Comparison of ENCODE assay signal across 13 cellular contexts in genomic region chr12:75666980-75667359, GRCh38.
DNase-seq lines count a peak whose midpoint lies in the region; ATAC-seq and TF ChIP-seq lines count a peak whose summit lies in the region.
"Had no signal": no experiment of that assay in that cellular context is flagged by ENCODE, and none has a peak within 500 bp of the region (broad histone marks: within the 10 kb centered on the region; RNA-seq: fewer than 3 reads in every experiment).

No MANE protein-coding gene starts in this region.

- no peaks in the 10 kb centered on the region for H3K9me3 ChIP-seq in IMR-90 (ENCODE audit: control insufficient read depth, insufficient read depth, low read length)
- no peaks in the 10 kb centered on the region for H3K9me3 ChIP-seq in neural progenitor cell (ENCODE audit: low read depth)
- H3K9me3 ChIP-seq: psoas muscle had no signal

- peaks cover 23% of the 10 kb centered on the region for H3K4me1 Mint-ChIP-seq in neural progenitor cell
- H3K4me1 Mint-ChIP-seq in stimulated activated naive B cell treated with anti-CD40 and anti-IgM and Interleukin-4, amounts not matched to agents 10 μg/mL and 1 μg/mL and 100 μg/mL, for 72 hours = no peaks in the 10 kb centered on the region

- dilution Hi-C loops in IMR-90 (cut with HindIII; ENCODE audit: low sequenced_read_pairs, unreplicated experiment) = no loop called here

- peaks cover 9% of the 10 kb centered on the region for H3F3A ChIP-seq in neural progenitor cell (ENCODE audit: low read depth)

- no CpG with 5 or more reads among the region's 2 CpGs for WGBS in IMR-90 (ENCODE audit: extremely low coverage in 2 of 2, insufficient read length in 1 of 2), 2 experiments

- H3K18ac ChIP-seq in IMR-90 (ENCODE audit: low read depth, low read length) = peak overlapping the region; percentile 49

- H2BK5ac ChIP-seq in IMR-90 (ENCODE audit: low read depth, low read length, poor library complexity, severe bottlenecking) = peak overlapping the region; percentile 73

- peak; percentile 92 for DNase-seq in IMR-90
- DNase-seq in epithelial cell of prostate (ENCODE audit: low read depth, low spot score) = no peak
- DNase-seq in neural progenitor cell (ENCODE audit: low spot score) = no peak
- DNase-seq in OCI-M2 (lab: John Stamatoyannopoulos, UW; ENCODE audit: unreplicated experiment) = no peak
- no peak for DNase-seq in stimulated activated naive B cell treated with anti-CD40 and anti-IgM and Interleukin-4, amounts not matched to agents 10 μg/mL and 1 μg/mL and 100 μg/mL, for 72 hours
- no peak for DNase-seq in DMS153 (lab: John Stamatoyannopoulos, UW)
- DNase-seq: AML-193, NCI-H446 treated with DMSO at 0.1 percent for 48 hours, psoas muscle had no signal

- no peak overlapping the region for H2AK9ac ChIP-seq in IMR-90 (replicated peaks; ENCODE audit: low read depth, low read length, poor library complexity)

- peak overlapping the region; percentile 19 to 74; a peak in 3 of 4 replicates for H4K8ac ChIP-seq in IMR-90 (ENCODE audit: low read depth in 2 of 2, low read length in 2 of 2)

- peaks cover 5% of the 10 kb centered on the region; the same call in 1 of the 2 replicates for H3K9me1 ChIP-seq in IMR-90 (ENCODE audit: insufficient read depth, low read length)

- no peaks in the 10 kb centered on the region for H3K79me1 ChIP-seq in IMR-90 (ENCODE audit: low read depth in 1 of 2, low read length in 2 of 2)

- H3K9ac ChIP-seq in IMR-90 (ENCODE audit: low read depth, low read length) (peak overlapping the region; percentile 18; the same call in 1 of the 2 replicates), neural progenitor cell (no peak overlapping the region)

- peak overlapping the region; percentile 48; the same call in 1 of the 2 replicates for H3K23ac ChIP-seq in IMR-90 (ENCODE audit: low read depth, low read length)

- intact Hi-C loops in IMR-90 (cut with micrococcal nuclease) = no loop called here

- H3K36me3 ChIP-seq in ACC112 (ENCODE audit: insufficient read depth, low read length) (no peaks in the 10 kb centered on the region), IMR-90 (ENCODE audit: control insufficient read depth, insufficient read depth, low read length) (no peaks in the 10 kb centered on the region), neural progenitor cell (no peaks in the 10 kb centered on the region)

- peak overlapping the region; percentile 91 for H2BK20ac ChIP-seq in IMR-90 (ENCODE audit: low read depth, low read length)

- H4K91ac ChIP-seq in IMR-90 (ENCODE audit: insufficient read depth, low read depth, low read length) = peak overlapping the region; percentile 76; the same call in 1 of the 2 replicates

- in situ Hi-C loops in IMR-90 (cut with MboI; ENCODE audit: low sequenced_read_pairs) = no loop called here

- H3K79me2 ChIP-seq in ACC112 (ENCODE audit: control insufficient read depth, insufficient read depth, low read length, unreplicated experiment) (no peaks in the 10 kb centered on the region), neural progenitor cell (ENCODE audit: low read depth) (no peaks in the 10 kb centered on the region)

- H3K9me3 Mint-ChIP-seq in neural progenitor cell = no peaks in the 10 kb centered on the region
- no peaks in the 10 kb centered on the region for H3K9me3 Mint-ChIP-seq in stimulated activated naive B cell treated with anti-CD40 and anti-IgM and Interleukin-4, amounts not matched to agents 10 μg/mL and 1 μg/mL and 100 μg/mL, for 72 hours
- H3K9me3 Mint-ChIP-seq: activated naive CD4-positive, alpha-beta T cell treated with anti-CD3 and anti-CD28 coated beads, Interleukin-2, amount 50 U/mL, for 72 hours had no signal

- CTCF ChIA-PET in IMR-90 (lab: Yijun Ruan, JAX) = interaction anchor here (1.6 kb wide), 1 partner anchor 12 kb away, joined by 6 read pairs; no protein-coding TSS in a partner anchor

- TF ChIP-seq POLR2A in IMR-90 (IDR thresholded peaks at IDR 0.05; ENCODE audit: low read depth, low read length) = no peak

- H3K27me3 Mint-ChIP-seq in neural progenitor cell (ENCODE audit: insufficient read depth, low read depth) = no peaks in the 10 kb centered on the region
- no peaks in the 10 kb centered on the region for H3K27me3 Mint-ChIP-seq in stimulated activated naive B cell treated with anti-CD40 and anti-IgM and Interleukin-4, amounts not matched to agents 10 μg/mL and 1 μg/mL and 100 μg/mL, for 72 hours

- H3K4me2 ChIP-seq in IMR-90 (ENCODE audit: low read depth, low read length) (peak overlapping the region; percentile 70), neural progenitor cell (peak overlapping the region; percentile 41)

- H3K27me3 ChIP-seq in ACC112 (ENCODE audit: insufficient read depth, low read length) = no peaks in the 10 kb centered on the region
- no peaks in the 10 kb centered on the region for H3K27me3 ChIP-seq in IMR-90 (ENCODE audit: control insufficient read depth, insufficient read depth, low read length)
- H3K27me3 ChIP-seq in neural progenitor cell = no peaks in the 10 kb centered on the region

- H4K20me1 ChIP-seq in IMR-90 (ENCODE audit: insufficient read depth, low read length) (no peaks in the 10 kb centered on the region), neural progenitor cell (ENCODE audit: low read depth) (no peaks in the 10 kb centered on the region)

- POLR2A ChIA-PET in IMR-90 (lab: Charles Lee; ENCODE audit: unreplicated experiment) = no interaction called here

- H3K27ac ChIP-seq in ACC112 (ENCODE audit: low read depth, low read length) = peak overlapping the region; percentile 46
- H3K27ac ChIP-seq in IMR-90 (ENCODE audit: insufficient read depth, low read length) = peak overlapping the region; percentile 79
- peak overlapping the region; percentile 47 for H3K27ac ChIP-seq in epithelial cell of prostate
- H3K27ac ChIP-seq in neural progenitor cell = peak overlapping the region; percentile 54
- H3K27ac ChIP-seq: psoas muscle had no signal

- TF ChIP-seq CTCF in IMR-90 (conservative IDR thresholded peaks at IDR 0.05; ENCODE audit: low read depth, low read length) = no peak
- TF ChIP-seq CTCF in neural progenitor cell (IDR thresholded peaks at IDR 0.05) = no peak

- peaks cover 35% of the 10 kb centered on the region for H3K4me1 ChIP-seq in ACC112 (ENCODE audit: control insufficient read depth, insufficient read depth, low read length, unreplicated experiment)
- H3K4me1 ChIP-seq in IMR-90 (ENCODE audit: control insufficient read depth, insufficient read depth, low read length) = peaks cover 10% of the 10 kb centered on the region
- H3K4me1 ChIP-seq in neural progenitor cell = peaks cover 11% of the 10 kb centered on the region
- H3K4me1 ChIP-seq: psoas muscle had no signal

- no peak overlapping the region for H3K27ac Mint-ChIP-seq in neural progenitor cell
- H3K27ac Mint-ChIP-seq in stimulated activated naive B cell treated with anti-CD40 and anti-IgM and Interleukin-4, amounts not matched to agents 10 μg/mL and 1 μg/mL and 100 μg/mL, for 72 hours = no peak overlapping the region
- H3K27ac Mint-ChIP-seq: activated naive CD4-positive, alpha-beta T cell treated with anti-CD3 and anti-CD28 coated beads, Interleukin-2, amount 50 U/mL, for 72 hours had no signal

- H3K4me3 Mint-ChIP-seq in neural progenitor cell = no peak overlapping the region
- H3K4me3 Mint-ChIP-seq in stimulated activated naive B cell treated with anti-CD40 and anti-IgM and Interleukin-4, amounts not matched to agents 10 μg/mL and 1 μg/mL and 100 μg/mL, for 72 hours = no peak overlapping the region

- H2BK120ac ChIP-seq in IMR-90 (ENCODE audit: low read depth, low read length) = peak overlapping the region; percentile 86

- ATAC-seq in IMR-90 (ENCODE audit: low read depth) (peak; percentile 83), GM21515 (IDR thresholded peaks at IDR 0.05; ENCODE audit: unreplicated experiment) (no peak)
- ATAC-seq in stimulated activated naive B cell treated with anti-CD40 and anti-IgM and Interleukin-4, amounts not matched to agents 10 μg/mL and 1 μg/mL and 100 μg/mL, for 72 hours (replicated peaks) = no peak
- ATAC-seq: activated naive CD4-positive, alpha-beta T cell treated with anti-CD3 and anti-CD28 coated beads, Interleukin-2, amount 50 U/mL, for 72 hours; K562; psoas muscle had no signal

- BruUV-seq in IMR-90 (replicated peaks; lab: Mats Ljungman, UMichigan) = no TSS peak

- peak overlapping the region; percentile 37; the same call in 1 of the 2 replicates for H4K5ac ChIP-seq in IMR-90 (ENCODE audit: low read depth, low read length)

- H2AFZ ChIP-seq in ACC112 (ENCODE audit: low read length, unreplicated experiment) = peak overlapping the region; percentile 98
- no peak overlapping the region for H2AFZ ChIP-seq in IMR-90 (replicated peaks; ENCODE audit: low read length, poor library complexity)
- peak overlapping the region; percentile 90 for H2AFZ ChIP-seq in neural progenitor cell (replicated peaks)

- no peak overlapping the region for H3K4me3 ChIP-seq in ACC112 (ENCODE audit: low read depth, low read length)
- no peak overlapping the region for H3K4me3 ChIP-seq in IMR-90 (ENCODE audit: insufficient read depth, low read depth, low read length)
- H3K4me3 ChIP-seq in neural progenitor cell = no peak overlapping the region
- H3K4me3 ChIP-seq: K562, psoas muscle had no signal

- no peaks in the 10 kb centered on the region for H3K36me3 Mint-ChIP-seq in neural progenitor cell
- H3K36me3 Mint-ChIP-seq in stimulated activated naive B cell treated with anti-CD40 and anti-IgM and Interleukin-4, amounts not matched to agents 10 μg/mL and 1 μg/mL and 100 μg/mL, for 72 hours = no peaks in the 10 kb centered on the region
- H3K36me3 Mint-ChIP-seq: activated naive CD4-positive, alpha-beta T cell treated with anti-CD3 and anti-CD28 coated beads, Interleukin-2, amount 50 U/mL, for 72 hours had no signal

- H3K56ac ChIP-seq in IMR-90 (ENCODE audit: extremely low read depth, insufficient read depth, low read length) = peak overlapping the region; percentile 33

- peak overlapping the region; percentile 77; the same call in 2 of the 3 replicates for H2BK15ac ChIP-seq in IMR-90 (ENCODE audit: low read depth, low read length)

- H2AK5ac ChIP-seq in IMR-90 (ENCODE audit: low read depth, low read length) = peak overlapping the region; percentile 25; the same call in 1 of the 2 replicates

- peak overlapping the region; percentile 69; the same call in 1 of the 2 replicates for H3K14ac ChIP-seq in IMR-90 (replicated peaks; ENCODE audit: low read depth, low read length)

- peak overlapping the region; percentile 80 for H3K4ac ChIP-seq in IMR-90 (ENCODE audit: low read depth, low read length)

- TF ChIP-seq RAD21 in IMR-90 (IDR thresholded peaks at IDR 0.05; ENCODE audit: low read length) = peak; percentile 13; the same call in 1 of the 2 replicates

TF ChIP-seq in IMR-90, 13 proteins besides CTCF, POLR2A, EP300 and RAD21:
- no peak for TF ChIP-seq RCOR1 (IDR thresholded peaks at IDR 0.05; ENCODE audit: insufficient replicate concordance, low read length)
- TF ChIP-seq SMC3 (IDR thresholded peaks at IDR 0.05; ENCODE audit: low read depth, low read length) = 0 out of 2 replicates have a peak, but pooled peaks have one; percentile 13
- no peak for TF ChIP-seq MXI1 (IDR thresholded peaks at IDR 0.05; ENCODE audit: borderline replicate concordance, low read depth, low read length)
TF ChIP-seq in IMR-90: peak in this region for 1.
